18 cellular contexts compared by ENCODE assay signal in the genomic region with DNA sequence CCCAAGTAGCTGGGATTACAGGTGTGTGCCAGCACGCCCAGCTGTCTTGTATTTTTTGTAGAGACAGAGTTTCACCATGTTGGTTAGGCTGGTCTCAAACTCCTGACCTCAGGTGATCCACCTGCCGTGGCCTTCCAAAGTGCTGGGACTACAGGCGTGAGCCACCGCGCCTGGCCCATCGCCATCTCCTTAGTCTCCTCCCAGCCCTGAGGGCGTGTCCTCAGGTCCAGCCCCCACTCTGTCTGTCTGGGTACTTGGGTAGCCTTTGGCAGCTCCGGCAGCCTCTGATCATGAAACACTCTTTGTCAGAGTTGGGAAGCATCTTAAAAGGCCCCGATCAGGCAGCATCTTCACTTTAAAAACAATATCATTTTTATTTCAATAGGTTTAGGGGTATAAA.
"Had no signal": no experiment of that assay in that cellular context is flagged by ENCODE, and none has a peak within 500 bp of the region (broad histone marks: within the 10 kb centered on the region; RNA-seq: fewer than 3 reads in every experiment).

No MANE protein-coding gene starts in this region.

- H3K36me3 ChIP-seq: heart right ventricle, lower lobe of right lung, right lobe of liver, tibial artery had no signal

- H3K4me1 ChIP-seq: body of pancreas, heart right ventricle, lower lobe of right lung, right lobe of liver, tibial artery had no signal

- H3K27ac Mint-ChIP-seq: activated naive CD4-positive, alpha-beta T cell treated with anti-CD3 and anti-CD28 coated beads, Interleukin-2, amount 50 U/mL, for 24 hours; dendritic cell treated with granulocyte-macrophage colony-stimulating factor and Interleukin-4, amounts not matched to agents 40 ng/mL and 50 ng/mL, for 4 days; stimulated activated naive CD8-positive, alpha-beta T cell treated with anti-CD3 and anti-CD28 coated beads, Interleukin-15, Interleukin-2, amounts not matched to agents 100 ng/mL and 50 ng/mL, for 24 hours had no signal

- H3K4me3 Mint-ChIP-seq: activated naive CD4-positive, alpha-beta T cell treated with anti-CD3 and anti-CD28 coated beads, Interleukin-2, amount 50 U/mL, for 24 hours; dendritic cell treated with granulocyte-macrophage colony-stimulating factor and Interleukin-4, amounts not matched to agents 40 ng/mL and 50 ng/mL, for 4 days; naive B cell; stimulated activated naive CD8-positive, alpha-beta T cell treated with anti-CD3 and anti-CD28 coated beads, Interleukin-15, Interleukin-2, amounts not matched to agents 100 ng/mL and 50 ng/mL, for 24 hours had no signal

- H3K27me3 Mint-ChIP-seq: activated naive CD4-positive, alpha-beta T cell treated with anti-CD3 and anti-CD28 coated beads, Interleukin-2, amount 50 U/mL, for 24 hours had no signal

- H3K36me3 Mint-ChIP-seq: activated naive CD4-positive, alpha-beta T cell treated with anti-CD3 and anti-CD28 coated beads, Interleukin-2, amount 50 U/mL, for 24 hours; naive B cell had no signal

- H3K9me3 Mint-ChIP-seq: activated naive CD4-positive, alpha-beta T cell treated with anti-CD3 and anti-CD28 coated beads, Interleukin-2, amount 50 U/mL, for 24 hours; dendritic cell treated with granulocyte-macrophage colony-stimulating factor and Interleukin-4, amounts not matched to agents 40 ng/mL and 50 ng/mL, for 4 days; stimulated activated naive CD8-positive, alpha-beta T cell treated with anti-CD3 and anti-CD28 coated beads, Interleukin-15, Interleukin-2, amounts not matched to agents 100 ng/mL and 50 ng/mL, for 24 hours had no signal

- H3K27ac ChIP-seq: body of pancreas, heart right ventricle, lower lobe of right lung, right lobe of liver, skin epidermis, tibial artery had no signal

- ATAC-seq: body of pancreas, heart right ventricle, lower lobe of right lung had no signal

- H3K9me3 ChIP-seq: body of pancreas, heart right ventricle, lower lobe of right lung, right lobe of liver, tibial artery had no signal

- H3K4me3 ChIP-seq: body of pancreas, heart right ventricle, lower lobe of right lung, right lobe of liver, skin epidermis, tibial artery had no signal

- H3K27me3 ChIP-seq: body of pancreas, right lobe of liver had no signal

- DNase-seq: activated gamma-delta T cell treated with Interleukin-2 at 50 U/mL for 16 hours; activated T-cell treated with anti-CD3 and anti-CD28 coated beads, Interleukin-2, amount 50 U/mL, for 1 hour; anterior cingulate cortex; body of pancreas; effector CD4-positive, alpha-beta T cell; heart right ventricle; kidney; lower lobe of right lung; naive B cell; occipital lobe; right lobe of liver; stimulated activated CD4-positive, alpha-beta T cell treated with anti-CD3 and anti-CD28 coated beads, Interleukin-1b, Interleukin-23, amount 100 ng/mL, for 48 hours; substantia nigra; tibial artery had no signal
